ENCODE assay signal across 18 cellular contexts in genomic region chr11:130840683-130841082, GRCh38.
A peak's percentile ranks its signal among the peaks of the same experiment; 100 is the strongest.
DNase-seq lines count a peak whose midpoint lies in the region; TF ChIP-seq lines count a peak whose summit lies in the region.
"Had no signal": no experiment of that assay in that cellular context is flagged by ENCODE, and none has a peak within 500 bp of the region (broad histone marks: within the 10 kb centered on the region; RNA-seq: fewer than 3 reads in every experiment).

No MANE protein-coding gene starts in this region.

- no peaks in the 10 kb centered on the region for H3K4me1 Mint-ChIP-seq in activated CD4-positive, alpha-beta memory T cell treated with anti-CD3 and anti-CD28 coated beads, Interleukin-2, amount 10 ng/mL, durations not matched to agents 7 days and 5 days
- H3K4me1 Mint-ChIP-seq: IgD-negative memory B cell had no signal

- H3K36me3 Mint-ChIP-seq in activated CD4-positive, alpha-beta memory T cell treated with anti-CD3 and anti-CD28 coated beads, Interleukin-2, amount 10 ng/mL, durations not matched to agents 7 days and 5 days (ENCODE audit: low read depth), result no peaks in the 10 kb centered on the region
- H3K36me3 Mint-ChIP-seq: CD8-positive, alpha-beta T cell had no signal

- H3K27me3 ChIP-seq in adipocyte (replicated peaks; ENCODE audit: control insufficient read depth, insufficient read depth, low read length) (no peaks in the 10 kb centered on the region), sigmoid colon (no peaks in the 10 kb centered on the region)
- H3K27me3 ChIP-seq: Peyer's patch had no signal

- H3K27me3 Mint-ChIP-seq in activated CD4-positive, alpha-beta memory T cell treated with anti-CD3 and anti-CD28 coated beads, Interleukin-2, amount 10 ng/mL, durations not matched to agents 7 days and 5 days, result peaks cover 43% of the 10 kb centered on the region

- H3K9me3 Mint-ChIP-seq in activated CD4-positive, alpha-beta memory T cell treated with anti-CD3 and anti-CD28 coated beads, Interleukin-2, amount 10 ng/mL, durations not matched to agents 7 days and 5 days, result no peaks in the 10 kb centered on the region

- no peak overlapping the region for H3K27ac Mint-ChIP-seq in activated CD4-positive, alpha-beta memory T cell treated with anti-CD3 and anti-CD28 coated beads, Interleukin-2, amount 10 ng/mL, durations not matched to agents 7 days and 5 days
- H3K27ac Mint-ChIP-seq: CD8-positive, alpha-beta T cell; IgD-negative memory B cell had no signal

- peak; percentile 43 for DNase-seq in LHCN-M2 (ENCODE audit: low read depth)
- peak; percentile 42 for DNase-seq in adipocyte (ENCODE audit: low read depth)
- peak; percentile 30 for DNase-seq in fibroblast of villous mesenchyme (ENCODE audit: low read depth)
- no peak for DNase-seq in sigmoid colon
- DNase-seq in NCI-H1048 (lab: John Stamatoyannopoulos, UW), result no peak
- DNase-seq in SHP77 treated with DMSO at 0.1 percent for 48 hours (lab: John Stamatoyannopoulos, UW), result no peak
- DNase-seq in hepatic stellate cell (ENCODE audit: low spot score), result no peak
- no peak for DNase-seq in activated CD4-positive, alpha-beta memory T cell treated with anti-CD3 and anti-CD28 coated beads, Interleukin-2, amount 10 ng/mL, durations not matched to agents 7 days and 5 days
- DNase-seq: CD8-positive, alpha-beta T cell; DMS79 treated with DMSO at 0.1 percent for 48 hours; MV-4-11; NCI-H146; NCI-H2081 treated with DMSO at 0.1 percent for 48 hours; NCI-H2227 treated with DMSO at 0.1 percent for 48 hours; NCI-H748 treated with DMSO at 0.1 percent for 48 hours; Peyer's patch; SHP77 had no signal

- H3K36me3 ChIP-seq in adipocyte (ENCODE audit: control insufficient read depth, insufficient read depth, low read length, severe bottlenecking) (no peaks in the 10 kb centered on the region), sigmoid colon (no peaks in the 10 kb centered on the region)
- H3K36me3 ChIP-seq: Peyer's patch had no signal

- H3K4me3 ChIP-seq in adipocyte (ENCODE audit: low read length) (peak overlapping the region; percentile 54), fibroblast of villous mesenchyme (ENCODE audit: low read depth, low read length) (no peak overlapping the region), sigmoid colon (no peak overlapping the region)
- H3K4me3 ChIP-seq: Peyer's patch had no signal

- TF ChIP-seq POLR2A in sigmoid colon (IDR thresholded peaks at IDR 0.05), result no peak

- peak overlapping the region in 3 of 4 donors; percentile 45 to 61 (median 46) for H3K27ac ChIP-seq in sigmoid colon

- H3K4me1 ChIP-seq in adipocyte (ENCODE audit: control insufficient read depth, insufficient read depth, low read length) (peaks cover 25% of the 10 kb centered on the region), sigmoid colon (peaks cover 0 to 15% (median 13%) of the 10 kb centered on the region in 4 donors)

- peak overlapping the region; percentile 37 for H3K9ac ChIP-seq in adipocyte (ENCODE audit: low read length)

- no peak for TF ChIP-seq EP300 in sigmoid colon (IDR thresholded peaks at IDR 0.05)

- POLR2A ChIA-PET in activated CD4-positive, alpha-beta memory T cell treated with anti-CD3 and anti-CD28 coated beads, Interleukin-2, amount 10 ng/mL, durations not matched to agents 7 days and 5 days (lab: Charles Lee), result interaction anchor here (1.2 kb wide), 1 partner anchor 19 kb away, joined by 3 read pairs; no protein-coding TSS in a partner anchor

- intact Hi-C loops in sigmoid colon (cut with DNase I), result no loop called here

- 71 to 80% methylated on average over 3 of the region's 3 CpGs for WGBS in sigmoid colon, 2 donors

- CTCF ChIA-PET in activated CD4-positive, alpha-beta memory T cell treated with anti-CD3 and anti-CD28 coated beads, Interleukin-2, amount 10 ng/mL, durations not matched to agents 7 days and 5 days (lab: Charles Lee), result interaction anchor here (0.7 to 1.3 kb wide), 2 partner anchors 19 to 21 kb away, joined by 3 to 4 read pairs; no protein-coding TSS in a partner anchor

- H3K4me3 Mint-ChIP-seq in activated CD4-positive, alpha-beta memory T cell treated with anti-CD3 and anti-CD28 coated beads, Interleukin-2, amount 10 ng/mL, durations not matched to agents 7 days and 5 days, result no peak overlapping the region
- H3K4me3 Mint-ChIP-seq: CD8-positive, alpha-beta T cell; IgD-negative memory B cell had no signal

- TF ChIP-seq CTCF in fibroblast of villous mesenchyme (IDR thresholded peaks at IDR 0.05; ENCODE audit: insufficient read depth, low read depth, low read length), result no peak
- TF ChIP-seq CTCF in sigmoid colon (IDR thresholded peaks at IDR 0.05), result no peak

- H3K9me3 ChIP-seq in adipocyte (ENCODE audit: control insufficient read depth, low read length) (no peaks in the 10 kb centered on the region), sigmoid colon (no peaks in the 10 kb centered on the region)
- H3K9me3 ChIP-seq: Peyer's patch had no signal

Comparison
In these comparisons a context has a peak if more than half of its experiments do, and no peak if none do; other contexts are left out.
1. DNase-seq: peak in LHCN-M2 (single experiment), adipocyte (single experiment) and fibroblast of villous mesenchyme (single experiment); none in sigmoid colon (single experiment), NCI-H1048 (single experiment), SHP77 treated with DMSO at 0.1 percent for 48 hours (single experiment), hepatic stellate cell (single experiment) and activated CD4-positive, alpha-beta memory T cell treated with anti-CD3 and anti-CD28 coated beads, Interleukin-2, amount 10 ng/mL, durations not matched to agents 7 days and 5 days (single experiment).